Comparison of ENCODE assay signal across 8 cellular contexts in genomic region chr5:147234098-147234824, GRCh38. TPM values are rescaled to one million over a fixed set of nuclear protein-coding genes. Genes with fewer than 3 reads are reported as not detected.
DNase-seq lines count a peak whose midpoint lies in the region; ATAC-seq, FAIRE-seq and TF ChIP-seq lines count a peak whose summit lies in the region.

No MANE protein-coding gene starts in this region.

- H2AFZ ChIP-seq in HCT116 (ENCODE audit: low read depth, low read length, poor library complexity, severe bottlenecking) (no peak overlapping the region), astrocyte (ENCODE audit: low read depth, low read length) (peak overlapping the region; percentile 85)

- no peak overlapping the region for H3K27ac ChIP-seq in HCT116 (ENCODE audit: low read depth, low read length)
- no peak overlapping the region for H3K27ac ChIP-seq in astrocyte (ENCODE audit: low read depth, low read length)

- DNase-seq in HCT116 (ENCODE audit: low read depth, low spot score) (no peak), astrocyte (ENCODE audit: low read depth) (no peak), skeletal muscle cell (ENCODE audit: low read depth) (no peak), hepatic stellate cell (ENCODE audit: low spot score) (no peak), NCI-H1930 (lab: John Stamatoyannopoulos, UW) (no peak)

- no peak overlapping the region for H3K27ac Mint-ChIP-seq in astrocyte (ENCODE audit: unreplicated experiment)

- no peaks in the 10 kb centered on the region for H3K36me3 Mint-ChIP-seq in astrocyte (ENCODE audit: low read depth, unreplicated experiment)

- CTCF ChIA-PET in HCT116 (lab: Charles Lee), result interaction anchor here (2.4 kb wide), 1 partner anchor 136 kb away, joined by 10 read pairs; no protein-coding TSS in a partner anchor

- no TSS peak for BruUV-seq in HCT116 (replicated peaks; lab: Mats Ljungman, UMichigan)

- TF ChIP-seq RAD21 in HCT116 (IDR thresholded peaks at IDR 0.05; ENCODE audit: low read depth), result no peak

- H4K20me1 ChIP-seq in HCT116 (ENCODE audit: insufficient read depth) (no peaks in the 10 kb centered on the region), astrocyte (ENCODE audit: insufficient read depth, low read length) (no peaks in the 10 kb centered on the region)

- H3K4me1 ChIP-seq in HCT116 (ENCODE audit: control insufficient read depth in 1 of 2, insufficient read depth in 2 of 2, low read length in 2 of 2), result no peaks in the 10 kb centered on the region
- H3K4me1 ChIP-seq in astrocyte (ENCODE audit: insufficient read depth, low read length), result peaks cover 4% of the 10 kb centered on the region
- H3K4me1 ChIP-seq in iPS-15b (ENCODE audit: control insufficient read depth, insufficient read depth, low read length), result peaks cover 4% of the 10 kb centered on the region

- no peak overlapping the region for H3K9ac ChIP-seq in HCT116 (ENCODE audit: low read length)
- H3K9ac ChIP-seq in astrocyte (ENCODE audit: low read length), result peak overlapping the region; percentile 40
- peak overlapping the region; percentile 24 for H3K9ac ChIP-seq in iPS-15b (ENCODE audit: low read depth, low read length)

- H3K9me2 ChIP-seq in HCT116 (ENCODE audit: insufficient read depth), result no peaks in the 10 kb centered on the region

- no peak for TF ChIP-seq POLR2A in HCT116 (IDR thresholded peaks at IDR 0.05; ENCODE audit: borderline replicate concordance, extremely low read depth, insufficient read depth, insufficient read length)

- RAD21 ChIA-PET in HCT116 (lab: Charles Lee; ENCODE audit: low non-redundant PET in 1 of 2, low total read pairs in 2 of 2, uncharacterized antibody in 2 of 2, unreplicated experiment in 2 of 2), result no interaction called here

- 0 out of 2 replicates have a peak overlapping the region, but pooled peaks have one; percentile 36 for H3K4me2 ChIP-seq in HCT116 (ENCODE audit: low read length)
- H3K4me2 ChIP-seq in astrocyte (ENCODE audit: low read length), result peak overlapping the region; percentile 85

- ATAC-seq in HCT116 (0 out of 2 replicates have a peak, but pooled peaks have one; percentile 13), GM21360 (IDR thresholded peaks at IDR 0.05; ENCODE audit: unreplicated experiment) (no peak), GM18502 (IDR thresholded peaks at IDR 0.05; ENCODE audit: poor library complexity, unreplicated experiment) (no peak)

- H3K79me2 ChIP-seq in HCT116 (ENCODE audit: insufficient read depth, low read length), result no peaks in the 10 kb centered on the region
- no peaks in the 10 kb centered on the region for H3K79me2 ChIP-seq in astrocyte (ENCODE audit: insufficient read depth, low read length)

- intact Hi-C loops in HCT116 (cut with micrococcal nuclease), result no loop called here

- H3K9me3 ChIP-seq in HCT116 (ENCODE audit: control insufficient read depth in 1 of 2, insufficient read depth in 1 of 2, low read depth in 1 of 2, low read length in 2 of 2), result no peaks in the 10 kb centered on the region
- H3K9me3 ChIP-seq in astrocyte (ENCODE audit: insufficient read depth, low read depth, low read length), result no peaks in the 10 kb centered on the region
- H3K9me3 ChIP-seq in iPS-15b (ENCODE audit: control insufficient read depth, insufficient read depth, low read length), result no peaks in the 10 kb centered on the region

- H3K4me3 Mint-ChIP-seq in astrocyte (ENCODE audit: unreplicated experiment), result peak overlapping the region; percentile 68

- POLR2A ChIA-PET in HCT116 (lab: Charles Lee), result no interaction called here

- H3K4me3 ChIP-seq in HCT116 (replicated peaks in 1 of 2; ENCODE audit: low read depth in 1 of 2, low read length in 2 of 2), result no peak overlapping the region
- peak overlapping the region; percentile 59 for H3K4me3 ChIP-seq in astrocyte (ENCODE audit: insufficient read depth, low read depth, low read length)
- peak overlapping the region; percentile 64 for H3K4me3 ChIP-seq in iPS-15b (ENCODE audit: low read depth, low read length)
- peak overlapping the region; percentile 53 for H3K4me3 ChIP-seq in skeletal muscle cell (ENCODE audit: low read depth, low read length)

- H3K9me3 Mint-ChIP-seq in astrocyte (ENCODE audit: unreplicated experiment), result peaks cover 2% of the 10 kb centered on the region

- H3K36me3 ChIP-seq in HCT116 (ENCODE audit: control insufficient read depth in 1 of 2, insufficient read depth in 2 of 2, low read length in 2 of 2), result no peaks in the 10 kb centered on the region
- no peaks in the 10 kb centered on the region for H3K36me3 ChIP-seq in astrocyte (ENCODE audit: insufficient read depth, low read length)
- H3K36me3 ChIP-seq in iPS-15b (ENCODE audit: control insufficient read depth, insufficient read depth, low read length), result no peaks in the 10 kb centered on the region

- no peak for FAIRE-seq in astrocyte (lab: Jason Lieb, UNC)

- H3K4me1 Mint-ChIP-seq in astrocyte (ENCODE audit: low read depth, unreplicated experiment), result no peaks in the 10 kb centered on the region

- H3K27me3 ChIP-seq in HCT116 (ENCODE audit: insufficient read depth, low read length) (peaks cover 12% of the 10 kb centered on the region), astrocyte (ENCODE audit: insufficient read depth, low read length) (peaks cover 18% of the 10 kb centered on the region), iPS-15b (ENCODE audit: control insufficient read depth, insufficient read depth, low read length) (peaks cover 37% of the 10 kb centered on the region)

- peaks cover 42% of the 10 kb centered on the region for H3K27me3 Mint-ChIP-seq in astrocyte (ENCODE audit: low read depth, unreplicated experiment)

- TF ChIP-seq CTCF in HCT116 (IDR thresholded peaks at IDR 0.05 in 2 of 3, conservative IDR thresholded peaks at IDR 0.05 in 1 of 3; ENCODE audit: borderline replicate concordance in 1 of 3, insufficient read depth in 1 of 3, low read depth in 2 of 3, low read length in 2 of 3) (no peak), astrocyte (IDR thresholded peaks at IDR 0.05; ENCODE audit: insufficient read depth, low read depth, low read length) (no peak)

TF ChIP-seq in HCT116, 20 proteins besides CTCF, POLR2A, EP300 and RAD21:
- TF ChIP-seq CEBPB (IDR thresholded peaks at IDR 0.05; ENCODE audit: low read depth) (no peak), ELF1 (IDR thresholded peaks at IDR 0.05; ENCODE audit: borderline replicate concordance, low read depth) (no peak), POLR2AphosphoS5 (IDR thresholded peaks at IDR 0.05; ENCODE audit: low read depth, low read length) (no peak), FOSL1 (IDR thresholded peaks at IDR 0.05; ENCODE audit: low read depth) (no peak), SRF (IDR thresholded peaks at IDR 0.05; ENCODE audit: low read depth) (no peak), SIN3A (IDR thresholded peaks at IDR 0.05; ENCODE audit: low read depth) (no peak), EZH2phosphoT487 (IDR thresholded peaks at IDR 0.05; ENCODE audit: borderline replicate concordance) (no peak), SP1 (IDR thresholded peaks at IDR 0.05; ENCODE audit: low read depth) (no peak), ZBTB33 (IDR thresholded peaks at IDR 0.05; ENCODE audit: extremely low read depth, insufficient replicate concordance, low read length) (no peak), CBX3 (IDR thresholded peaks at IDR 0.05; ENCODE audit: low read depth) (no peak), ZNF274 (IDR thresholded peaks at IDR 0.05; ENCODE audit: low read depth, low read length) (no peak)
- TF ChIP-seq, protein P1, sequence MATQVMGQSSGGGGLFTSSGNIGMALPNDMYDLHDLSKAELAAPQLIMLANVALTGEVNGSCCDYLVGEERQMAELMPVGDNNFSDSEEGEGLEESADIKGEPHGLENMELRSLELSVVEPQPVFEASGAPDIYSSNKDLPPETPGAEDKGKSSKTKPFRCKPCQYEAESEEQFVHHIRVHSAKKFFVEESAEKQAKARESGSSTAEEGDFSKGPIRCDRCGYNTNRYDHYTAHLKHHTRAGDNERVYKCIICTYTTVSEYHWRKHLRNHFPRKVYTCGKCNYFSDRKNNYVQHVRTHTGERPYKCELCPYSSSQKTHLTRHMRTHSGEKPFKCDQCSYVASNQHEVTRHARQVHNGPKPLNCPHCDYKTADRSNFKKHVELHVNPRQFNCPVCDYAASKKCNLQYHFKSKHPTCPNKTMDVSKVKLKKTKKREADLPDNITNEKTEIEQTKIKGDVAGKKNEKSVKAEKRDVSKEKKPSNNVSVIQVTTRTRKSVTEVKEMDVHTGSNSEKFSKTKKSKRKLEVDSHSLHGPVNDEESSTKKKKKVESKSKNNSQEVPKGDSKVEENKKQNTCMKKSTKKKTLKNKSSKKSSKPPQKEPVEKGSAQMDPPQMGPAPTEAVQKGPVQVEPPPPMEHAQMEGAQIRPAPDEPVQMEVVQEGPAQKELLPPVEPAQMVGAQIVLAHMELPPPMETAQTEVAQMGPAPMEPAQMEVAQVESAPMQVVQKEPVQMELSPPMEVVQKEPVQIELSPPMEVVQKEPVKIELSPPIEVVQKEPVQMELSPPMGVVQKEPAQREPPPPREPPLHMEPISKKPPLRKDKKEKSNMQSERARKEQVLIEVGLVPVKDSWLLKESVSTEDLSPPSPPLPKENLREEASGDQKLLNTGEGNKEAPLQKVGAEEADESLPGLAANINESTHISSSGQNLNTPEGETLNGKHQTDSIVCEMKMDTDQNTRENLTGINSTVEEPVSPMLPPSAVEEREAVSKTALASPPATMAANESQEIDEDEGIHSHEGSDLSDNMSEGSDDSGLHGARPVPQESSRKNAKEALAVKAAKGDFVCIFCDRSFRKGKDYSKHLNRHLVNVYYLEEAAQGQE (IDR thresholded peaks at IDR 0.05; ENCODE audit: low read depth), result no peak
- TF ChIP-seq, protein P2, sequence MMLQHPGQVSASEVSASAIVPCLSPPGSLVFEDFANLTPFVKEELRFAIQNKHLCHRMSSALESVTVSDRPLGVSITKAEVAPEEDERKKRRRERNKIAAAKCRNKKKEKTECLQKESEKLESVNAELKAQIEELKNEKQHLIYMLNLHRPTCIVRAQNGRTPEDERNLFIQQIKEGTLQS (IDR thresholded peaks at IDR 0.05), result no peak

RNA-seq across cellular contexts. Expression of gene STK32A, which starts 0.6 kb away (rescaled TPM):
- total RNA-seq in HCT116 (2021; ENCODE audit: unreplicated experiment) (1.2 TPM), astrocyte (0.25 and 0.34 TPM in 2 replicates)
- polyA plus RNA-seq in HCT116 (2012), result 0.36 and 1.3 TPM in 2 replicates

Comparison
In these comparisons a context has a peak if more than half of its experiments do, and no peak if none do; other contexts are left out.
1. H3K4me3 ChIP-seq: peak in astrocyte (single experiment), iPS-15b (single experiment) and skeletal muscle cell (single experiment); none in HCT116 (0 of 2).